ENCODE assay signal across 30 cellular contexts in genomic region chr5:24623018-24623417, GRCh38. TPM values are rescaled to one million over a fixed set of nuclear protein-coding genes. Genes with fewer than 3 reads are reported as not detected.
A peak's percentile ranks its signal among the peaks of the same experiment; 100 is the strongest.
DNase-seq lines count a peak whose midpoint lies in the region; ATAC-seq and TF ChIP-seq lines count a peak whose summit lies in the region.
"Had no signal": no experiment of that assay in that cellular context is flagged by ENCODE, and none has a peak within 500 bp of the region (broad histone marks: within the 10 kb centered on the region; RNA-seq: fewer than 3 reads in every experiment).

No MANE protein-coding gene starts in this region.

- ATAC-seq in HG02623 (IDR thresholded peaks at IDR 0.05; ENCODE audit: unreplicated experiment), result no peak
- no peak for ATAC-seq in effector memory CD8-positive, alpha-beta T cell (replicated peaks)
- ATAC-seq: HCT116, left colon, T-helper 17 cell had no signal

- H3K4me3 Mint-ChIP-seq in nephron progenitor cell, result no peak overlapping the region
- no peak overlapping the region for H3K4me3 Mint-ChIP-seq in effector memory CD8-positive, alpha-beta T cell
- H3K4me3 Mint-ChIP-seq: activated naive CD8-positive, alpha-beta T cell treated with anti-CD3 and anti-CD28 coated beads, Interleukin-2, amount 10 ng/mL, durations not matched to agents 7 days and 5 days; activated T-cell treated with anti-CD3 and anti-CD28 coated beads, Interleukin-2, amount 50 U/mL, for 24 hours; CD4-positive, CD25-positive, alpha-beta regulatory T cell; immature natural killer cell; memory B cell; T-helper 17 cell had no signal

- TF ChIP-seq CTCF in nephron progenitor cell (IDR thresholded peaks at IDR 0.05), result no peak

- H3K9me3 Mint-ChIP-seq in nephron progenitor cell, result no peaks in the 10 kb centered on the region
- H3K9me3 Mint-ChIP-seq in effector memory CD8-positive, alpha-beta T cell, result no peaks in the 10 kb centered on the region
- H3K9me3 Mint-ChIP-seq: activated naive CD8-positive, alpha-beta T cell treated with anti-CD3 and anti-CD28 coated beads, Interleukin-2, amount 10 ng/mL, durations not matched to agents 7 days and 5 days had no signal

- DNase-seq in DMS79 treated with DMSO at 0.1 percent for 48 hours (lab: John Stamatoyannopoulos, UW) (peak; percentile 32), DMS79 (lab: John Stamatoyannopoulos, UW) (no peak), NCI-H2081 treated with DMSO at 0.1 percent for 48 hours (lab: John Stamatoyannopoulos, UW) (peak; percentile 23), SK-N-DZ (ENCODE audit: low spot score) (peak; percentile 26), nephron progenitor cell (peak; percentile 7)
- no peak for DNase-seq in activated CD4-positive, CD25-positive, alpha-beta regulatory T cell treated with anti-CD3 and anti-CD28 coated beads, Interleukin-2, amount 50 U/mL, for 72 hours
- no peak for DNase-seq in effector memory CD8-positive, alpha-beta T cell
- DNase-seq: activated CD4-positive, alpha-beta T cell treated with anti-CD3 and anti-CD28 coated beads for 48 hours; activated gamma-delta T cell; activated naive CD8-positive, alpha-beta T cell treated with anti-CD3 and anti-CD28 coated beads, Interleukin-2, amount 10 ng/mL, durations not matched to agents 7 days and 5 days; activated T-cell treated with anti-CD3 and anti-CD28 coated beads, Interleukin-2, amount 50 U/mL, for 24 hours; CD4-positive, CD25-positive, alpha-beta regulatory T cell; cortex of kidney; esophagus squamous epithelium; foreskin melanocyte; immature natural killer cell; KG1; left colon; MM.1S; NCI-H2029 treated with DMSO at 0.1 percent for 48 hours; NCI-H510A; RPMI8226; sigmoid colon; SK-N-SH; stimulated activated CD4-positive, alpha-beta T cell treated with anti-CD3 and anti-CD28 coated beads, Interleukin-4, amount 100 ng/mL, for 4 hours; stimulated activated naive CD4-positive, alpha-beta T cell; T-helper 17 cell had no signal

- H3K4me1 Mint-ChIP-seq in nephron progenitor cell, result no peaks in the 10 kb centered on the region
- no peaks in the 10 kb centered on the region for H3K4me1 Mint-ChIP-seq in effector memory CD8-positive, alpha-beta T cell (ENCODE audit: low read depth in 2 of 2)
- H3K4me1 Mint-ChIP-seq: activated naive CD8-positive, alpha-beta T cell treated with anti-CD3 and anti-CD28 coated beads, Interleukin-2, amount 10 ng/mL, durations not matched to agents 7 days and 5 days; CD4-positive, CD25-positive, alpha-beta regulatory T cell; immature natural killer cell; memory B cell; T-helper 17 cell had no signal

- no peaks in the 10 kb centered on the region for H3K27me3 Mint-ChIP-seq in nephron progenitor cell (ENCODE audit: low read depth, poor library complexity)
- no peaks in the 10 kb centered on the region for H3K27me3 Mint-ChIP-seq in effector memory CD8-positive, alpha-beta T cell
- H3K27me3 Mint-ChIP-seq: activated naive CD8-positive, alpha-beta T cell treated with anti-CD3 and anti-CD28 coated beads, Interleukin-2, amount 10 ng/mL, durations not matched to agents 7 days and 5 days; activated T-cell treated with anti-CD3 and anti-CD28 coated beads, Interleukin-2, amount 50 U/mL, for 24 hours; CD4-positive, CD25-positive, alpha-beta regulatory T cell; memory B cell; T-helper 17 cell had no signal

- no peaks in the 10 kb centered on the region for H3K36me3 Mint-ChIP-seq in nephron progenitor cell (ENCODE audit: low read depth)
- no peaks in the 10 kb centered on the region for H3K36me3 Mint-ChIP-seq in effector memory CD8-positive, alpha-beta T cell (ENCODE audit: insufficient read depth)
- H3K36me3 Mint-ChIP-seq: activated naive CD8-positive, alpha-beta T cell treated with anti-CD3 and anti-CD28 coated beads, Interleukin-2, amount 10 ng/mL, durations not matched to agents 7 days and 5 days; CD4-positive, CD25-positive, alpha-beta regulatory T cell; immature natural killer cell; memory B cell had no signal

- H3K27ac Mint-ChIP-seq in nephron progenitor cell, result no peak overlapping the region
- no peak overlapping the region for H3K27ac Mint-ChIP-seq in effector memory CD8-positive, alpha-beta T cell
- H3K27ac Mint-ChIP-seq: activated naive CD8-positive, alpha-beta T cell treated with anti-CD3 and anti-CD28 coated beads, Interleukin-2, amount 10 ng/mL, durations not matched to agents 7 days and 5 days; activated T-cell treated with anti-CD3 and anti-CD28 coated beads, Interleukin-2, amount 50 U/mL, for 24 hours; immature natural killer cell; memory B cell; T-helper 17 cell had no signal

RNA-seq across cellular contexts. Expression of gene CDH10, which starts 21.8 kb away (rescaled TPM):
- 4.9 and 5.3 TPM in 2 replicates for polyA plus RNA-seq in SK-N-DZ (2014; cell fraction: cytosol; rRNA removed)
- polyA plus RNA-seq in SK-N-DZ (2014; cell fraction: nucleus; rRNA removed), result 6.4 and 7.2 TPM in 2 replicates
- polyA plus RNA-seq: CD4-positive, CD25-positive, alpha-beta regulatory T cell; immature natural killer cell had no signal

Comparison
In these comparisons a context has a peak if more than half of its experiments do, and no peak if none do; other contexts are left out.
1. DNase-seq: peak in DMS79 treated with DMSO at 0.1 percent for 48 hours (single experiment), NCI-H2081 treated with DMSO at 0.1 percent for 48 hours (single experiment), SK-N-DZ (single experiment) and nephron progenitor cell (single experiment); none in DMS79 (single experiment), activated CD4-positive, CD25-positive, alpha-beta regulatory T cell treated with anti-CD3 and anti-CD28 coated beads, Interleukin-2, amount 50 U/mL, for 72 hours (single experiment) and effector memory CD8-positive, alpha-beta T cell (0 of 3).